Comparison of ENCODE assay signal across 11 cellular contexts in the genomic region with DNA sequence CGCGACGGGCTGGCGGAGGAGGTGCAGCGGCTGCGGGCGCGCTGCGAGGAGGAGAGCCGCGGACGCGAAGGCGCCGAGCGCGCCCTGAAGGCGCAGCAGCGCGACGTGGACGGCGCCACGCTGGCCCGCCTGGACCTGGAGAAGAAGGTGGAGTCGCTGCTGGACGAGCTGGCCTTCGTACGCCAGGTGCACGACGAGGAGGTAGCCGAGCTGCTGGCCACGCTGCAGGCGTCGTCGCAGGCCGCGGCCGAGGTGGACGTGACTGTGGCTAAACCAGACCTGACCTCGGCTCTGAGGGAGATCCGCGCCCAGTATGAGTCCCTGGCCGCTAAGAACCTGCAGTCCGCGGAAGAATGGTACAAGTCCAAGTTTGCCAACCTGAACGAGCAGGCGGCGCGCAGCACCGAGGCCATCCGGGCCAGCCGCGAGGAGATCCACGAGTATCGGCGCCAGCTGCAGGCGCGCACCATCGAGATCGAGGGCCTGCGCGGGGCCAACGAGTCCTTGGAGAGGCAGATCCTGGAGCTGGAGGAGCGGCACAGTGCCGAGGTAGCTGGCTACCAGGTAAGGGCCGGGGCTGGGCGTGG. TPM values are rescaled to one million over a fixed set of nuclear protein-coding genes. Genes with fewer than 3 reads are reported as not detected.
DNase-seq lines count a peak whose midpoint lies in the region; ATAC-seq and TF ChIP-seq lines count a peak whose summit lies in the region.
"Had no signal": no experiment of that assay in that cellular context is flagged by ENCODE, and none has a peak within 500 bp of the region (broad histone marks: within the 10 kb centered on the region; RNA-seq: fewer than 3 reads in every experiment).

No MANE protein-coding gene starts in this region.

- H3K27ac ChIP-seq in SJSA1 (no peak overlapping the region), testis (no peak overlapping the region), prostate gland (no peak overlapping the region)
- H3K27ac ChIP-seq: gastroesophageal sphincter had no signal

- TF ChIP-seq CTCF in testis (IDR thresholded peaks at IDR 0.05) (no peak), prostate gland (IDR thresholded peaks at IDR 0.05) (no peak)

- peaks cover 2% of the 10 kb centered on the region for H3K4me1 Mint-ChIP-seq in activated naive CD8-positive, alpha-beta T cell treated with anti-CD3 and anti-CD28 coated beads, Interleukin-2, amount 10 ng/mL, durations not matched to agents 7 days and 5 days
- H3K4me1 Mint-ChIP-seq in activated naive CD8-positive, alpha-beta T cell treated with anti-CD3 and anti-CD28 coated beads for 36 hours: peaks cover 6% of the 10 kb centered on the region
- peaks cover 8% of the 10 kb centered on the region for H3K4me1 Mint-ChIP-seq in activated T-helper 1 cell treated with anti-CD3 and anti-CD28 coated beads, Interleukin-12 subunit alpha, Interleukin-12 subunit beta, Interleukin-2, Interleukin-4 antibody, amounts not matched to agents 30 ng/mL and 10 ng/mL and 1 ng/mL, durations not matched to agents 14 hours and 24 hours and 36 hours (ENCODE audit: low read depth)

- POLR2A ChIA-PET in activated naive CD8-positive, alpha-beta T cell treated with anti-CD3 and anti-CD28 coated beads, Interleukin-2, amount 10 ng/mL, durations not matched to agents 7 days and 5 days (lab: Charles Lee): no interaction called here

- no peak for ATAC-seq in activated naive CD8-positive, alpha-beta T cell treated with anti-CD3 and anti-CD28 coated beads, Interleukin-2, amount 10 ng/mL, durations not matched to agents 7 days and 5 days (ENCODE audit: low read depth)
- ATAC-seq: gastroesophageal sphincter; naive thymus-derived CD4-positive, alpha-beta T cell had no signal

- TF ChIP-seq POLR2A in testis (IDR thresholded peaks at IDR 0.05) (no peak), prostate gland (IDR thresholded peaks at IDR 0.05) (no peak)

- peaks cover 1% of the 10 kb centered on the region for H3K9me3 Mint-ChIP-seq in activated naive CD8-positive, alpha-beta T cell treated with anti-CD3 and anti-CD28 coated beads, Interleukin-2, amount 10 ng/mL, durations not matched to agents 7 days and 5 days
- no peaks in the 10 kb centered on the region for H3K9me3 Mint-ChIP-seq in activated naive CD8-positive, alpha-beta T cell treated with anti-CD3 and anti-CD28 coated beads for 36 hours
- H3K9me3 Mint-ChIP-seq in activated T-helper 1 cell treated with anti-CD3 and anti-CD28 coated beads, Interleukin-12 subunit alpha, Interleukin-12 subunit beta, Interleukin-2, Interleukin-4 antibody, amounts not matched to agents 30 ng/mL and 10 ng/mL and 1 ng/mL, durations not matched to agents 14 hours and 24 hours and 36 hours: peaks cover 5% of the 10 kb centered on the region

- peaks cover 65% of the 10 kb centered on the region for H3K27me3 Mint-ChIP-seq in activated naive CD8-positive, alpha-beta T cell treated with anti-CD3 and anti-CD28 coated beads, Interleukin-2, amount 10 ng/mL, durations not matched to agents 7 days and 5 days
- peaks cover 81% of the 10 kb centered on the region for H3K27me3 Mint-ChIP-seq in activated naive CD8-positive, alpha-beta T cell treated with anti-CD3 and anti-CD28 coated beads for 36 hours
- H3K27me3 Mint-ChIP-seq in activated T-helper 1 cell treated with anti-CD3 and anti-CD28 coated beads, Interleukin-12 subunit alpha, Interleukin-12 subunit beta, Interleukin-2, Interleukin-4 antibody, amounts not matched to agents 30 ng/mL and 10 ng/mL and 1 ng/mL, durations not matched to agents 14 hours and 24 hours and 36 hours (ENCODE audit: insufficient read depth): peaks cover 48% of the 10 kb centered on the region

- H3K9ac ChIP-seq in iPS-15b (ENCODE audit: low read depth, low read length): no peak overlapping the region

- H3K4me3 ChIP-seq in SJSA1 (peak overlapping the region; percentile 17; the same call in 1 of the 2 replicates), iPS-15b (ENCODE audit: low read depth, low read length) (peak overlapping the region; percentile 78), testis (peak overlapping the region; percentile 49 to 61), prostate gland (peak overlapping the region in 1 of 2 donors; percentile 25)

- H3K4me3 Mint-ChIP-seq in activated naive CD8-positive, alpha-beta T cell treated with anti-CD3 and anti-CD28 coated beads, Interleukin-2, amount 10 ng/mL, durations not matched to agents 7 days and 5 days: no peak overlapping the region
- H3K4me3 Mint-ChIP-seq in activated naive CD8-positive, alpha-beta T cell treated with anti-CD3 and anti-CD28 coated beads for 36 hours: no peak overlapping the region
- H3K4me3 Mint-ChIP-seq in activated T-helper 1 cell treated with anti-CD3 and anti-CD28 coated beads, Interleukin-12 subunit alpha, Interleukin-12 subunit beta, Interleukin-2, Interleukin-4 antibody, amounts not matched to agents 30 ng/mL and 10 ng/mL and 1 ng/mL, durations not matched to agents 14 hours and 24 hours and 36 hours: no peak overlapping the region

- peaks cover 52% of the 10 kb centered on the region for H3K27me3 ChIP-seq in SJSA1 (replicated peaks)
- peaks cover 62% of the 10 kb centered on the region for H3K27me3 ChIP-seq in iPS-15b (ENCODE audit: control insufficient read depth, insufficient read depth, low read length)
- no peaks in the 10 kb centered on the region for H3K27me3 ChIP-seq in testis
- peaks cover 16% of the 10 kb centered on the region for H3K27me3 ChIP-seq in prostate gland (replicated peaks; ENCODE audit: insufficient read depth)

- no peaks in the 10 kb centered on the region for H3K36me3 Mint-ChIP-seq in activated naive CD8-positive, alpha-beta T cell treated with anti-CD3 and anti-CD28 coated beads, Interleukin-2, amount 10 ng/mL, durations not matched to agents 7 days and 5 days
- peaks cover 3% of the 10 kb centered on the region for H3K36me3 Mint-ChIP-seq in activated naive CD8-positive, alpha-beta T cell treated with anti-CD3 and anti-CD28 coated beads for 36 hours
- peaks cover 4% of the 10 kb centered on the region for H3K36me3 Mint-ChIP-seq in activated T-helper 1 cell treated with anti-CD3 and anti-CD28 coated beads, Interleukin-12 subunit alpha, Interleukin-12 subunit beta, Interleukin-2, Interleukin-4 antibody, amounts not matched to agents 30 ng/mL and 10 ng/mL and 1 ng/mL, durations not matched to agents 14 hours and 24 hours and 36 hours (ENCODE audit: low read depth)

- peak; percentile 31 for DNase-seq in activated naive CD8-positive, alpha-beta T cell treated with anti-CD3 and anti-CD28 coated beads, Interleukin-2, amount 10 ng/mL, durations not matched to agents 7 days and 5 days
- no peak for DNase-seq in activated naive CD8-positive, alpha-beta T cell treated with anti-CD3 and anti-CD28 coated beads for 36 hours
- DNase-seq in SJSA1 (ENCODE audit: low read depth in 1 of 2, low spot score in 2 of 2) (no peak), testis (no peak), ureter (ENCODE audit: low spot score) (no peak), prostate gland (ENCODE audit: low spot score) (no peak)
- no peak for DNase-seq in activated T-helper 1 cell treated with anti-CD3 and anti-CD28 coated beads, Interleukin-12 subunit alpha, Interleukin-12 subunit beta, Interleukin-2, Interleukin-4 antibody, amounts not matched to agents 30 ng/mL and 10 ng/mL and 1 ng/mL, durations not matched to agents 14 hours and 24 hours and 36 hours (ENCODE audit: low spot score)
- DNase-seq: KG1 had no signal

- no peak overlapping the region for H3K27ac Mint-ChIP-seq in activated naive CD8-positive, alpha-beta T cell treated with anti-CD3 and anti-CD28 coated beads, Interleukin-2, amount 10 ng/mL, durations not matched to agents 7 days and 5 days
- no peak overlapping the region for H3K27ac Mint-ChIP-seq in activated naive CD8-positive, alpha-beta T cell treated with anti-CD3 and anti-CD28 coated beads for 36 hours
- H3K27ac Mint-ChIP-seq in activated T-helper 1 cell treated with anti-CD3 and anti-CD28 coated beads, Interleukin-12 subunit alpha, Interleukin-12 subunit beta, Interleukin-2, Interleukin-4 antibody, amounts not matched to agents 30 ng/mL and 10 ng/mL and 1 ng/mL, durations not matched to agents 14 hours and 24 hours and 36 hours: no peak overlapping the region
- H3K27ac Mint-ChIP-seq: naive thymus-derived CD4-positive, alpha-beta T cell had no signal

- H3K36me3 ChIP-seq in SJSA1: no peaks in the 10 kb centered on the region
- H3K36me3 ChIP-seq in iPS-15b (ENCODE audit: control insufficient read depth, insufficient read depth, low read length): no peaks in the 10 kb centered on the region
- no peaks in the 10 kb centered on the region for H3K36me3 ChIP-seq in testis (ENCODE audit: low read depth, missing control alignments)
- no peaks in the 10 kb centered on the region for H3K36me3 ChIP-seq in prostate gland
- H3K36me3 ChIP-seq: gastroesophageal sphincter had no signal

- intact Hi-C loops in testis (cut with DNase I; ENCODE audit: low total_unique reads): no loop called here
- intact Hi-C loops in prostate gland (cut with DNase I): no loop called here
- intact Hi-C loops in activated T-helper 1 cell treated with anti-CD3 and anti-CD28 coated beads, Interleukin-12 subunit alpha, Interleukin-12 subunit beta, Interleukin-2, Interleukin-4 antibody, amounts not matched to agents 30 ng/mL and 10 ng/mL and 1 ng/mL, durations not matched to agents 14 hours and 24 hours and 36 hours (cut with micrococcal nuclease): no loop called here

- H3K4me1 ChIP-seq in SJSA1 (replicated peaks) (peaks cover 22% of the 10 kb centered on the region), iPS-15b (ENCODE audit: control insufficient read depth, insufficient read depth, low read length) (peaks cover 10% of the 10 kb centered on the region), testis (no peaks in the 10 kb centered on the region), prostate gland (replicated peaks) (no peaks in the 10 kb centered on the region)

- WGBS in testis, 2 donors: 5 to 8% methylated on average over 22 to 40 of the region's 68 CpGs
- WGBS in prostate gland: 5% methylated on average over 52 of the region's 68 CpGs

- peaks cover 16% of the 10 kb centered on the region for H3K9me3 ChIP-seq in SJSA1 (replicated peaks)
- H3K9me3 ChIP-seq in iPS-15b (ENCODE audit: control insufficient read depth, insufficient read depth, low read length): no peaks in the 10 kb centered on the region
- no peaks in the 10 kb centered on the region for H3K9me3 ChIP-seq in testis
- no peaks in the 10 kb centered on the region for H3K9me3 ChIP-seq in prostate gland

RNA-seq across cellular contexts. Expression of gene INA, which starts 0.9 kb away (rescaled TPM):
- total RNA-seq in activated naive CD8-positive, alpha-beta T cell treated with anti-CD3 and anti-CD28 coated beads, Interleukin-2, amount 10 ng/mL, durations not matched to agents 7 days and 5 days: under 1 TPM in 1 of 2 experiments, not detected in 1; 0.09 TPM
- total RNA-seq in activated naive CD8-positive, alpha-beta T cell treated with anti-CD3 and anti-CD28 coated beads for 36 hours: under 1 TPM; 0.38 to 0.45 TPM
- 0.42 and 1.7 TPM in 2 replicates for total RNA-seq in SJSA1 (2014; rRNA removed; shearing (Covaris generic))
- total RNA-seq in testis (1 to 10 TPM; 4.3 to 5.2 TPM), ureter (2.0 TPM), prostate gland (1 to 10 TPM in 1 of 2 donors, under 1 TPM in 1; 0.14 to 2.0 TPM)
- 7.7 TPM for polyA plus RNA-seq in testis (ENCODE audit: insufficient read depth, low read depth, low replicate concordance)
- total RNA-seq in activated T-helper 1 cell treated with anti-CD3 and anti-CD28 coated beads, Interleukin-12 subunit alpha, Interleukin-12 subunit beta, Interleukin-2, Interleukin-4 antibody, amounts not matched to agents 30 ng/mL and 10 ng/mL and 1 ng/mL, durations not matched to agents 14 hours and 24 hours and 36 hours: 1.5 TPM in 2 replicates
- polyA plus RNA-seq: naive thymus-derived CD4-positive, alpha-beta T cell had no signal

RNA-seq across cellular contexts. Expression of gene RPEL1, which starts 32.1 kb away (rescaled TPM):
- total RNA-seq in activated naive CD8-positive, alpha-beta T cell treated with anti-CD3 and anti-CD28 coated beads, Interleukin-2, amount 10 ng/mL, durations not matched to agents 7 days and 5 days: not detected
- total RNA-seq in activated naive CD8-positive, alpha-beta T cell treated with anti-CD3 and anti-CD28 coated beads for 36 hours: under 1 TPM in 1 of 2 experiments, not detected in 1; 0.10 TPM
- total RNA-seq in SJSA1 (2014; rRNA removed; shearing (Covaris generic)): 0.13 TPM in 1 of 2 replicates, not detected in the other
- not detected for total RNA-seq in testis
- polyA plus RNA-seq in testis (ENCODE audit: insufficient read depth, low read depth, low replicate concordance): not detected
- not detected for total RNA-seq in ureter
- total RNA-seq in prostate gland: not detected
- total RNA-seq in activated T-helper 1 cell treated with anti-CD3 and anti-CD28 coated beads, Interleukin-12 subunit alpha, Interleukin-12 subunit beta, Interleukin-2, Interleukin-4 antibody, amounts not matched to agents 30 ng/mL and 10 ng/mL and 1 ng/mL, durations not matched to agents 14 hours and 24 hours and 36 hours: not detected in 2 replicates
- total RNA-seq: gastroesophageal sphincter; naive thymus-derived CD4-positive, alpha-beta T cell had no signal
- polyA plus RNA-seq: naive thymus-derived CD4-positive, alpha-beta T cell had no signal
